Comparison of ENCODE assay signal across 8 cellular contexts in genomic region chr1:148254611-148255429, GRCh38.
DNase-seq lines count a peak whose midpoint lies in the region; TF ChIP-seq lines count a peak whose summit lies in the region.
"Not testable (repeated sequence)": the region's sequence is repeated elsewhere in the genome, so short reads cannot be mapped to it uniquely, and the experiment has no call there.

No MANE protein-coding gene starts in this region.

- TF ChIP-seq CTCF in A673 (conservative IDR thresholded peaks at IDR 0.05; ENCODE audit: low read depth, low read length) (peak; percentile 66), GM10248 (IDR thresholded peaks at IDR 0.05; ENCODE audit: control extremely low read depth, extremely low read depth, low read depth, missing control alignments) (peak; percentile 52), Loucy (conservative IDR thresholded peaks at IDR 0.05; ENCODE audit: low read length) (peak; percentile 74), coronary artery (IDR thresholded peaks at IDR 0.05) (peak; percentile 38), kidney epithelial cell (IDR thresholded peaks at IDR 0.05; ENCODE audit: insufficient read depth, low read length, poor library complexity, severe bottlenecking) (peak; percentile 69), retinal pigment epithelial cell (conservative IDR thresholded peaks at IDR 0.05; ENCODE audit: low read depth, low read length) (peak; percentile 70)

- not testable (repeated sequence) for H3K27ac ChIP-seq in A673 (ENCODE audit: low read depth, low read length, poor library complexity, severe bottlenecking); coronary artery

- not testable (repeated sequence) for H3K4me1 ChIP-seq in A673 (ENCODE audit: insufficient read depth, low read length, poor library complexity, severe bottlenecking); Loucy (ENCODE audit: insufficient read depth, low read length, poor library complexity, severe bottlenecking)

- H3K79me2 ChIP-seq in Loucy (ENCODE audit: insufficient read depth, low read length) = not testable (repeated sequence)

- CTCF ChIA-PET in A673 (lab: Charles Lee); GM10248 (lab: Yijun Ruan, JAX): not testable (repeated sequence)

- POLR2A ChIA-PET in A673 (lab: Charles Lee; ENCODE audit: low non-redundant PET); GM10248 (lab: Yijun Ruan, JAX): not testable (repeated sequence)

- H3K27me3 ChIP-seq in A673 (replicated peaks; ENCODE audit: insufficient read depth, low read depth, low read length, poor library complexity); Loucy (ENCODE audit: insufficient read depth, low read length, poor library complexity, severe bottlenecking); kidney epithelial cell (ENCODE audit: control insufficient read depth, insufficient read depth, low read length): not testable (repeated sequence)

- H3F3A ChIP-seq in Loucy (ENCODE audit: low read depth) = not testable (repeated sequence)

- DNase-seq in A673 (ENCODE audit: low spot score) (peak; percentile 41), GM10248 (ENCODE audit: extremely low spot score) (peak; percentile 23), SHP77 (lab: John Stamatoyannopoulos, UW) (peak; percentile 47 to 55)
- peak; percentile 42 for DNase-seq in activated T-cell treated with anti-CD3 and anti-CD28 coated beads, Interleukin-2, amount 50 U/mL, for 1 hour
- not testable (repeated sequence) for DNase-seq in coronary artery (ENCODE audit: low spot score); kidney epithelial cell (ENCODE audit: low read depth); retinal pigment epithelial cell (ENCODE audit: low read depth)

- H3K4me3 ChIP-seq in A673 (ENCODE audit: low read depth, low read length, poor library complexity, severe bottlenecking); Loucy (ENCODE audit: low read length, poor library complexity, severe bottlenecking); coronary artery; kidney epithelial cell (ENCODE audit: low read depth, low read length); retinal pigment epithelial cell (ENCODE audit: low read length): not testable (repeated sequence)

- H3K36me3 ChIP-seq in A673 (ENCODE audit: insufficient read depth, low read length, poor library complexity, severe bottlenecking); Loucy (ENCODE audit: insufficient read depth, low read length); kidney epithelial cell (ENCODE audit: control insufficient read depth, insufficient read depth, low read length): not testable (repeated sequence)

- H4K20me1 ChIP-seq in Loucy (ENCODE audit: insufficient read depth, low read length, poor library complexity, severe bottlenecking) = not testable (repeated sequence)

- H3K9me3 ChIP-seq in A673 (ENCODE audit: low read depth, low read length, poor library complexity, severe bottlenecking); Loucy (ENCODE audit: insufficient read depth, low read depth, low read length): not testable (repeated sequence)

- intact Hi-C loops in A673 (cut with micrococcal nuclease; ENCODE audit: unreplicated experiment) = not testable (repeated sequence)

- BruUV-seq in A673 (replicated peaks; lab: Mats Ljungman, UMichigan) = not testable (repeated sequence)

- not testable (repeated sequence) for H3K4me2 ChIP-seq in Loucy (ENCODE audit: low read depth, low read length, poor library complexity, severe bottlenecking)

- H3K9ac ChIP-seq in Loucy (ENCODE audit: low read depth, low read length, poor library complexity, severe bottlenecking) = not testable (repeated sequence)

- not testable (repeated sequence) for H3K9me2 ChIP-seq in Loucy (replicated peaks; ENCODE audit: low read depth, low read length)

- not testable (repeated sequence) for H2AFZ ChIP-seq in Loucy (ENCODE audit: low read length)
